In genomic region chr12:121792607-121793500, GRCh38 we compare ENCODE assay signal across 1 cellular context.
A peak's percentile ranks its signal among the peaks of the same experiment; 100 is the strongest.
TF ChIP-seq lines count a peak whose summit lies in the region.

No MANE protein-coding gene starts in this region.

TF ChIP-seq in HepG2, 621 proteins besides CTCF, POLR2A, EP300 and RAD21 (continued from another document):
- TF ChIP-seq USF2 (IDR thresholded peaks at IDR 0.05; ENCODE audit: low read depth, low read length) (no peak), USF2 (CRISPR knock-in tag; IDR thresholded peaks at IDR 0.05; ENCODE audit: borderline replicate concordance) (no peak), ZNF672 (CRISPR knock-in tag; IDR thresholded peaks at IDR 0.05) (no peak), ARNTL (CRISPR knock-in tag; IDR thresholded peaks at IDR 0.05) (no peak), ZNF496 (CRISPR knock-in tag; IDR thresholded peaks at IDR 0.05; ENCODE audit: insufficient replicate concordance) (no peak), TEAD2 (CRISPR knock-in tag; IDR thresholded peaks at IDR 0.05) (no peak), ATF7-NPFF (CRISPR knock-in tag; IDR thresholded peaks at IDR 0.05; ENCODE audit: low read depth) (no peak), ZNF44 (CRISPR knock-in tag; IDR thresholded peaks at IDR 0.05) (no peak), CEBPB (IDR thresholded peaks at IDR 0.05; ENCODE audit: borderline replicate concordance, low read depth, low read length) (no peak), YY1 (IDR thresholded peaks at IDR 0.05; ENCODE audit: insufficient read depth, insufficient replicate concordance, low read depth, low read length) (no peak), HOXA7 (CRISPR knock-in tag; IDR thresholded peaks at IDR 0.05) (no peak), ZNF619 (CRISPR knock-in tag; IDR thresholded peaks at IDR 0.05) (0 out of 2 replicates have a peak, but pooled peaks have one; percentile 41), SNAPC4 (CRISPR knock-in tag; IDR thresholded peaks at IDR 0.05) (no peak; the same call in 1 of the 2 replicates), IRX3 (CRISPR knock-in tag; IDR thresholded peaks at IDR 0.05; ENCODE audit: borderline replicate concordance, low read depth) (peak; percentile 13; the same call in 1 of the 2 replicates), ZNF615 (CRISPR knock-in tag; IDR thresholded peaks at IDR 0.05; ENCODE audit: borderline replicate concordance) (no peak), KDM5A (IDR thresholded peaks at IDR 0.05; ENCODE audit: borderline replicate concordance, low read length) (no peak), PATZ1 (CRISPR knock-in tag; IDR thresholded peaks at IDR 0.05) (peak; percentile 83), THRA (CRISPR knock-in tag; IDR thresholded peaks at IDR 0.05; ENCODE audit: borderline replicate concordance) (0 out of 2 replicates have a peak, but pooled peaks have one; percentile 24), POLR2G (IDR thresholded peaks at IDR 0.05; ENCODE audit: low read depth, low read length) (no peak), ARHGAP35 (CRISPR knock-in tag; IDR thresholded peaks at IDR 0.05; ENCODE audit: borderline replicate concordance) (no peak; the same call in 1 of the 2 replicates), KLF16 (CRISPR knock-in tag; IDR thresholded peaks at IDR 0.05) (0 out of 4 replicates have a peak, but pooled peaks of 1 of the 2 experiments have one; percentile 18), ATF3 (CRISPR knock-in tag; IDR thresholded peaks at IDR 0.05) (no peak), CHD4 (IDR thresholded peaks at IDR 0.05; ENCODE audit: borderline replicate concordance, low read length) (0 out of 2 replicates have a peak, but pooled peaks have one; percentile 6), ARID5B (CRISPR knock-in tag; IDR thresholded peaks at IDR 0.05) (peak; percentile 30; the same call in 1 of the 2 replicates), ZNF260 (CRISPR knock-in tag; IDR thresholded peaks at IDR 0.05; ENCODE audit: borderline replicate concordance, low read depth) (no peak), ZNF335 (CRISPR knock-in tag; IDR thresholded peaks at IDR 0.05) (no peak), MXD1 (CRISPR knock-in tag; IDR thresholded peaks at IDR 0.05) (peak; percentile 11), SAP130 (CRISPR knock-in tag; IDR thresholded peaks at IDR 0.05; ENCODE audit: low read depth) (peak; percentile 46; the same call in 1 of the 2 replicates), ZNF782 (CRISPR knock-in tag; IDR thresholded peaks at IDR 0.05; ENCODE audit: borderline replicate concordance) (no peak), ZMYM2 (CRISPR knock-in tag; IDR thresholded peaks at IDR 0.05) (no peak; the same call in 1 of the 2 replicates), ZNF709 (CRISPR knock-in tag; IDR thresholded peaks at IDR 0.05) (no peak), RELA (CRISPR knock-in tag; IDR thresholded peaks at IDR 0.05) (peak; percentile 16; the same call in 1 of the 2 replicates), PHB2 (IDR thresholded peaks at IDR 0.05; ENCODE audit: partially characterized antibody) (no peak), NR1H2 (CRISPR knock-in tag; IDR thresholded peaks at IDR 0.05; ENCODE audit: borderline replicate concordance, low read depth) (no peak)
TF ChIP-seq in HepG2: peak in this region for 75.
